10 cellular contexts compared by ENCODE assay signal in genomic region chr5:176366575-176366894, GRCh38. TPM values are rescaled to one million over a fixed set of nuclear protein-coding genes. Genes with fewer than 3 reads are reported as not detected.
A peak's percentile ranks its signal among the peaks of the same experiment; 100 is the strongest.
DNase-seq lines count a peak whose midpoint lies in the region; ATAC-seq and TF ChIP-seq lines count a peak whose summit lies in the region.
"Had no signal": no experiment of that assay in that cellular context is flagged by ENCODE, and none has a peak within 500 bp of the region (broad histone marks: within the 10 kb centered on the region; RNA-seq: fewer than 3 reads in every experiment).

No MANE protein-coding gene starts in this region.

- no peaks in the 10 kb centered on the region for H3K27me3 ChIP-seq in AG04450 (ENCODE audit: control insufficient read depth, insufficient read depth, low read length)
- peaks cover 61% of the 10 kb centered on the region for H3K27me3 ChIP-seq in HUES6 (ENCODE audit: control insufficient read depth, insufficient read depth, low read length)

- no peak for DNase-seq in AG04450 (ENCODE audit: low read depth, low spot score)
- no peak for DNase-seq in naive thymus-derived CD8-positive, alpha-beta T cell
- DNase-seq in midbrain (lab: John Stamatoyannopoulos, UW): no peak
- no peak for DNase-seq in SIG-M5 treated with dmso at 0.1 percent for 504 hours (lab: John Stamatoyannopoulos, UW; ENCODE audit: unreplicated experiment)
- no peak for DNase-seq in activated CD8-positive, alpha-beta memory T cell treated with anti-CD3 and anti-CD28 coated beads, Interleukin-2, amount 50 U/mL, for 4 hours
- DNase-seq in NCI-H146 (lab: John Stamatoyannopoulos, UW): no peak
- DNase-seq: NCI-H1694 treated with DMSO at 0.1 percent for 48 hours had no signal

- POLR2A ChIA-PET in AG04450 (lab: Yijun Ruan, JAX): no interaction called here
- POLR2A ChIA-PET in naive thymus-derived CD8-positive, alpha-beta T cell (lab: Charles Lee): interaction anchor here (0.7 to 2.5 kb wide), 2 partner anchors 11 to 16 kb away, joined by 4 to 6 read pairs; no protein-coding TSS in a partner anchor

- H3K4me1 Mint-ChIP-seq in dendritic cell treated with granulocyte-macrophage colony-stimulating factor and Interleukin-4, amounts not matched to agents 40 ng/mL and 50 ng/mL, for 4 days (ENCODE audit: low read depth): peaks cover 24% of the 10 kb centered on the region
- peaks cover 14 to 34% (median 22%) of the 10 kb centered on the region in 4 donors for H3K4me1 Mint-ChIP-seq in naive thymus-derived CD8-positive, alpha-beta T cell

- no peak for ATAC-seq in naive thymus-derived CD8-positive, alpha-beta T cell

- peak overlapping the region; percentile 71 for H3K9ac ChIP-seq in HUES6 (ENCODE audit: low read length)

- intact Hi-C loops in dendritic cell treated with granulocyte-macrophage colony-stimulating factor and Interleukin-4, amounts not matched to agents 40 ng/mL and 50 ng/mL, for 4 days (cut with micrococcal nuclease): no loop called here

- H3K27ac ChIP-seq in AG04450 (ENCODE audit: low read depth, low read length) (no peak overlapping the region), HUES6 (ENCODE audit: low read depth, low read length) (no peak overlapping the region)
- H3K27ac ChIP-seq: cardiac muscle cell had no signal

- H3K27me3 Mint-ChIP-seq in dendritic cell treated with granulocyte-macrophage colony-stimulating factor and Interleukin-4, amounts not matched to agents 40 ng/mL and 50 ng/mL, for 4 days: peaks cover 42% of the 10 kb centered on the region
- no peaks in the 10 kb centered on the region for H3K27me3 Mint-ChIP-seq in naive thymus-derived CD8-positive, alpha-beta T cell

- H3K27ac Mint-ChIP-seq in dendritic cell treated with granulocyte-macrophage colony-stimulating factor and Interleukin-4, amounts not matched to agents 40 ng/mL and 50 ng/mL, for 4 days: no peak overlapping the region
- peak overlapping the region in 9 of 10 donors; percentile 1 to 81 (median 65) for H3K27ac Mint-ChIP-seq in naive thymus-derived CD8-positive, alpha-beta T cell

- no peaks in the 10 kb centered on the region for H3K9me3 Mint-ChIP-seq in dendritic cell treated with granulocyte-macrophage colony-stimulating factor and Interleukin-4, amounts not matched to agents 40 ng/mL and 50 ng/mL, for 4 days
- H3K9me3 Mint-ChIP-seq in naive thymus-derived CD8-positive, alpha-beta T cell: no peaks in the 10 kb centered on the region

- H3K9me3 ChIP-seq in AG04450 (ENCODE audit: control insufficient read depth, insufficient read depth, low read length) (no peaks in the 10 kb centered on the region), HUES6 (ENCODE audit: control insufficient read depth, insufficient read depth, low read depth, low read length) (no peaks in the 10 kb centered on the region)

- H3K4me3 Mint-ChIP-seq in dendritic cell treated with granulocyte-macrophage colony-stimulating factor and Interleukin-4, amounts not matched to agents 40 ng/mL and 50 ng/mL, for 4 days: peak overlapping the region; percentile 53
- H3K4me3 Mint-ChIP-seq in naive thymus-derived CD8-positive, alpha-beta T cell: peak overlapping the region; percentile 60 to 91 (median 80)

- no peak for TF ChIP-seq CTCF in AG04450 (IDR thresholded peaks at IDR 0.05; ENCODE audit: low read depth, low read length)

- peaks cover 6% of the 10 kb centered on the region; the same call in 1 of the 2 replicates for H3K36me3 ChIP-seq in HUES6 (ENCODE audit: control insufficient read depth, insufficient read depth, low read length)

- peaks cover 5% of the 10 kb centered on the region for H3K4me1 ChIP-seq in HUES6 (ENCODE audit: control insufficient read depth, insufficient read depth, low read length)

- peak overlapping the region; percentile 75 for H3K4me3 ChIP-seq in AG04450 (ENCODE audit: low read depth, low read length)
- peak overlapping the region; percentile 83 for H3K4me3 ChIP-seq in HUES6 (ENCODE audit: low read depth, low read length)

- H3K36me3 Mint-ChIP-seq in dendritic cell treated with granulocyte-macrophage colony-stimulating factor and Interleukin-4, amounts not matched to agents 40 ng/mL and 50 ng/mL, for 4 days (ENCODE audit: low read depth): peaks cover 39% of the 10 kb centered on the region
- H3K36me3 Mint-ChIP-seq in naive thymus-derived CD8-positive, alpha-beta T cell: peaks cover 0 to 27% (median 0%) of the 10 kb centered on the region in 3 donors

- CTCF ChIA-PET in AG04450 (lab: Charles Lee): no interaction called here

RNA-seq across cellular contexts. Expression of gene ARL10, which starts 1.2 kb away (rescaled TPM):
- 5.4 and 6.6 TPM in 2 replicates for polyA plus RNA-seq in AG04450 (2011; rRNA removed)
- 5.6 and 8.4 TPM in 2 replicates for polyA minus RNA-seq in AG04450 (2011; rRNA and poly(A)+ RNA removed)
- 10 to 100 TPM; 12.7 to 15.0 TPM for total RNA-seq in naive thymus-derived CD8-positive, alpha-beta T cell
- polyA plus RNA-seq in naive thymus-derived CD8-positive, alpha-beta T cell: 1 to 10 TPM; 1.2 to 1.7 (median 1.3) TPM

RNA-seq across cellular contexts. Expression of gene KIAA1191, which starts 5.0 kb away (rescaled TPM):
- polyA plus RNA-seq in AG04450 (2011; rRNA removed): 98.3 and 113 TPM in 2 replicates
- polyA minus RNA-seq in AG04450 (2011; rRNA and poly(A)+ RNA removed): 113 and 129 TPM in 2 replicates
- total RNA-seq in naive thymus-derived CD8-positive, alpha-beta T cell: 10 to 100 TPM; 71.3 to 78.8 TPM
- polyA plus RNA-seq in naive thymus-derived CD8-positive, alpha-beta T cell: 10 to 100 TPM; 42.3 to 50.7 (median 50.5) TPM

RNA-seq across cellular contexts. Expression of gene NOP16, which starts 21.9 kb away (rescaled TPM):
- polyA plus RNA-seq in AG04450 (2011; rRNA removed): 29.3 and 29.4 TPM in 2 replicates
- polyA minus RNA-seq in AG04450 (2011; rRNA and poly(A)+ RNA removed): 13.3 and 15.4 TPM in 2 replicates
- total RNA-seq in naive thymus-derived CD8-positive, alpha-beta T cell: 10 to 100 TPM; 21.0 to 21.8 TPM
- polyA plus RNA-seq in naive thymus-derived CD8-positive, alpha-beta T cell: 10 to 100 TPM; 19.1 to 40.5 (median 22.8) TPM

RNA-seq across cellular contexts. Expression of gene HIGD2A, which starts 22.0 kb away (rescaled TPM):
- 71.4 and 89.8 TPM in 2 replicates for polyA plus RNA-seq in AG04450 (2011; rRNA removed)
- 41.7 and 62.8 TPM in 2 replicates for polyA minus RNA-seq in AG04450 (2011; rRNA and poly(A)+ RNA removed)
- total RNA-seq in naive thymus-derived CD8-positive, alpha-beta T cell: 10 to 100 TPM; 75.3 to 79.3 TPM
- 100 to 1,000 TPM; 209 to 280 (median 250) TPM for polyA plus RNA-seq in naive thymus-derived CD8-positive, alpha-beta T cell

RNA-seq across cellular contexts. Expression of gene CLTB, which starts 49.8 kb away (rescaled TPM):
- polyA plus RNA-seq in AG04450 (2011; rRNA removed): 66.2 and 67.3 TPM in 2 replicates
- 22.6 and 24.8 TPM in 2 replicates for polyA minus RNA-seq in AG04450 (2011; rRNA and poly(A)+ RNA removed)
- 10 to 100 TPM; 34.4 to 36.1 TPM for total RNA-seq in naive thymus-derived CD8-positive, alpha-beta T cell
- polyA plus RNA-seq in naive thymus-derived CD8-positive, alpha-beta T cell: 10 to 100 TPM; 69.2 to 82.7 (median 73.5) TPM
